14 cellular contexts compared by ENCODE assay signal in genomic region chr17:72472116-72472515, GRCh38.
DNase-seq lines count a peak whose midpoint lies in the region; FAIRE-seq and TF ChIP-seq lines count a peak whose summit lies in the region.
"Had no signal": no experiment of that assay in that cellular context is flagged by ENCODE, and none has a peak within 500 bp of the region (broad histone marks: within the 10 kb centered on the region; RNA-seq: fewer than 3 reads in every experiment).

No MANE protein-coding gene starts in this region.

- peaks cover 0 to 36% (median 3%) of the 10 kb centered on the region in 4 donors for H3K4me1 ChIP-seq in Peyer's patch

- no peaks in the 10 kb centered on the region for H3K36me3 ChIP-seq in Peyer's patch

- no peak for TF ChIP-seq CTCF in Peyer's patch (IDR thresholded peaks at IDR 0.05)

- no peaks in the 10 kb centered on the region for H3K9me3 ChIP-seq in Peyer's patch

- TF ChIP-seq POLR2A in Peyer's patch (IDR thresholded peaks at IDR 0.05) = no peak

- DNase-seq in NCI-H1436 (lab: John Stamatoyannopoulos, UW) (peak; percentile 44), NCI-H1436 treated with DMSO at 0.1 percent for 48 hours (lab: John Stamatoyannopoulos, UW) (no peak), NCI-H69 (lab: John Stamatoyannopoulos, UW) (peak; percentile 75), left kidney (ENCODE audit: low read depth, low spot score) (peak; percentile 90), NOMO-1 (lab: John Stamatoyannopoulos, UW; ENCODE audit: unreplicated experiment in 2 of 2) (no peak), Peyer's patch (no peak), RCC 7860 (ENCODE audit: low spot score) (no peak), NCI-H2196 treated with DMSO at 0.1 percent for 48 hours (lab: John Stamatoyannopoulos, UW; ENCODE audit: unreplicated experiment) (no peak)
- DNase-seq: C1 segment of cervical spinal cord, GF-D8, NCI-H1930 had no signal

- H3K4me3 ChIP-seq in Peyer's patch = no peak overlapping the region
- H3K4me3 ChIP-seq: SK-N-MC had no signal

- no peak for FAIRE-seq in RCC 7860 (lab: Jason Lieb, UNC)
- FAIRE-seq: GM12891, GM18507 had no signal

- H3K27ac ChIP-seq in Peyer's patch = peak overlapping the region in 1 of 4 donors; percentile 13
- H3K27ac ChIP-seq: SK-N-MC had no signal

- H3K27me3 ChIP-seq in Peyer's patch = no peaks in the 10 kb centered on the region

Comparison
In these comparisons a context has a peak if more than half of its experiments do, and no peak if none do; other contexts are left out.
1. DNase-seq: peak in NCI-H1436 (single experiment), NCI-H69 (single experiment) and left kidney (single experiment); none in NCI-H1436 treated with DMSO at 0.1 percent for 48 hours (single experiment), NOMO-1 (0 of 2), Peyer's patch (0 of 3), RCC 7860 (single experiment) and NCI-H2196 treated with DMSO at 0.1 percent for 48 hours (single experiment).